In genomic region chr6:110699780-110700179, GRCh38 we compare ENCODE assay signal across 15 cellular contexts.
DNase-seq lines count a peak whose midpoint lies in the region; ATAC-seq and TF ChIP-seq lines count a peak whose summit lies in the region.
"Had no signal": no experiment of that assay in that cellular context is flagged by ENCODE, and none has a peak within 500 bp of the region (broad histone marks: within the 10 kb centered on the region; RNA-seq: fewer than 3 reads in every experiment).

No MANE protein-coding gene starts in this region.

- H3K9me3 Mint-ChIP-seq in WTC11: peaks cover 13% of the 10 kb centered on the region
- H3K9me3 Mint-ChIP-seq: CD8-positive, alpha-beta memory T cell; IgD-negative memory B cell had no signal

- ATAC-seq in WTC11: no peak
- ATAC-seq: Right ventricle myocardium inferior had no signal

- H3K4me3 ChIP-seq in GM23248: no peak overlapping the region
- H3K4me3 ChIP-seq in neutrophil (ENCODE audit: low read depth in 1 of 2, low read length in 1 of 2): no peak overlapping the region
- H3K4me3 ChIP-seq: BLaER1 had no signal

- CTCF ChIA-PET in WTC11 (lab: Charles Lee): interaction anchor here (0.6 to 1.6 kb wide), 3 partner anchors 17 to 393 kb away, joined by 3 to 6 read pairs (median 3); no protein-coding TSS in a partner anchor

- H3F3A ChIP-seq in GM23248 (ENCODE audit: insufficient read depth): peaks cover 45% of the 10 kb centered on the region

- no peak overlapping the region for H3K4me3 Mint-ChIP-seq in WTC11
- H3K4me3 Mint-ChIP-seq: CD8-positive, alpha-beta memory T cell; IgD-negative memory B cell had no signal

- H3K9me3 ChIP-seq in GM23248 (ENCODE audit: low read depth) (no peaks in the 10 kb centered on the region), neutrophil (no peaks in the 10 kb centered on the region)

- H3K4me1 ChIP-seq in GM23248 (ENCODE audit: insufficient read depth): peaks cover 21% of the 10 kb centered on the region
- H3K4me1 ChIP-seq in neutrophil (ENCODE audit: control insufficient read depth in 1 of 2, insufficient read depth in 1 of 2, low read depth in 1 of 2, low read length in 1 of 2): peaks cover 15 to 20% of the 10 kb centered on the region in 2 experiments
- H3K4me1 ChIP-seq: BLaER1 had no signal

- H3K27me3 Mint-ChIP-seq in WTC11 (ENCODE audit: low read depth): no peaks in the 10 kb centered on the region
- H3K27me3 Mint-ChIP-seq: CD8-positive, alpha-beta memory T cell; IgD-negative memory B cell had no signal

- H4K20me1 ChIP-seq in GM23248 (ENCODE audit: insufficient read depth): 0 out of 2 replicates have a peak, but pooled peaks cover 8% of the 10 kb centered on the region

- H3K27ac Mint-ChIP-seq in WTC11: no peak overlapping the region
- H3K27ac Mint-ChIP-seq: IgD-negative memory B cell had no signal

- H3K9ac ChIP-seq in GM23248: no peak overlapping the region
- H3K9ac ChIP-seq: BLaER1 had no signal

- H2AFZ ChIP-seq in GM23248: no peak overlapping the region

- H3K27ac ChIP-seq in GM23248 (0 out of 2 replicates have a peak overlapping the region, but pooled peaks have one; percentile 62), neutrophil (peak overlapping the region; percentile 53)
- H3K27ac ChIP-seq: BLaER1 had no signal

- H3K9me2 ChIP-seq in GM23248 (ENCODE audit: insufficient read depth): no peaks in the 10 kb centered on the region

- H3K79me2 ChIP-seq in GM23248 (ENCODE audit: insufficient read depth): 0 out of 2 replicates have a peak, but pooled peaks cover 11% of the 10 kb centered on the region

- no peaks in the 10 kb centered on the region for H3K4me1 Mint-ChIP-seq in WTC11

- POLR2A ChIA-PET in WTC11 (lab: Charles Lee): interaction anchor here (0.6 to 1.0 kb wide), 2 partner anchors 13 to 202 kb away, joined by 3 to 9 read pairs; no protein-coding TSS in a partner anchor

- in situ Hi-C loops in GM23248 (cut with MboI): no loop called here

- H3K27me3 ChIP-seq in GM23248 (replicated peaks; ENCODE audit: insufficient read depth) (no peaks in the 10 kb centered on the region), neutrophil (no peaks in the 10 kb centered on the region)
- H3K27me3 ChIP-seq: BLaER1 had no signal

- no peaks in the 10 kb centered on the region for H3K36me3 ChIP-seq in GM23248 (ENCODE audit: low read depth)
- H3K36me3 ChIP-seq in neutrophil: no peaks in the 10 kb centered on the region

- TF ChIP-seq CTCF in WTC11 (IDR thresholded peaks at IDR 0.05) (no peak), neutrophil (IDR thresholded peaks at IDR 0.05) (no peak)

- 95 to 98% methylated on average over 3 of the region's 3 CpGs for WGBS in GM23248 (ENCODE audit: low coverage in 1 of 2, low lambda C conversion rate in 2 of 2, missing lambda C conversion rate in 2 of 2), 2 experiments

- H3K36me3 Mint-ChIP-seq in WTC11: peaks cover 12% of the 10 kb centered on the region; the same call in 1 of the 2 replicates

- H3K4me2 ChIP-seq in GM23248 (ENCODE audit: unreplicated experiment): no peak overlapping the region
- H3K4me2 ChIP-seq: BLaER1 had no signal

- DNase-seq in GM23248 (no peak), NCI-H146 (lab: John Stamatoyannopoulos, UW) (peak; percentile 77), WTC11 (ENCODE audit: low spot score) (no peak), HPDE6-E6E7 (ENCODE audit: extremely low spot score) (no peak), SHP77 treated with DMSO at 0.1 percent for 48 hours (lab: John Stamatoyannopoulos, UW) (no peak)
- DNase-seq in activated CD4-positive, alpha-beta T cell treated with anti-CD3 and anti-CD28 coated beads for 1 hour: no peak
- DNase-seq: CD8-positive, alpha-beta memory T cell; GF-D8; MV-4-11; NCI-H1436; NCI-H524 treated with DMSO at 0.1 percent for 48 hours had no signal

TF ChIP-seq in WTC11, 78 proteins besides CTCF, POLR2A, EP300 and RAD21:
- TF ChIP-seq JAZF1 (CRISPR knock-in tag; IDR thresholded peaks at IDR 0.05): no peak
- TF ChIP-seq ZNF423 (CRISPR knock-in tag; IDR thresholded peaks at IDR 0.05): 0 out of 2 replicates have a peak, but pooled peaks have one; percentile 13
